Comparison of ENCODE assay signal across 21 cellular contexts in genomic region chr10:28125701-28126100, GRCh38.
DNase-seq lines count a peak whose midpoint lies in the region; ATAC-seq and TF ChIP-seq lines count a peak whose summit lies in the region.
"Had no signal": no experiment of that assay in that cellular context is flagged by ENCODE, and none has a peak within 500 bp of the region (broad histone marks: within the 10 kb centered on the region; RNA-seq: fewer than 3 reads in every experiment).

No MANE protein-coding gene starts in this region.

- peak; percentile 80 for ATAC-seq in left lung
- no peak for ATAC-seq in HG03342 (IDR thresholded peaks at IDR 0.05; ENCODE audit: unreplicated experiment)
- ATAC-seq in GM21723 (IDR thresholded peaks at IDR 0.05; ENCODE audit: unreplicated experiment), result no peak
- ATAC-seq: activated CD8-positive, alpha-beta memory T cell treated with anti-CD3 and anti-CD28 coated beads, Interleukin-2, amount 10 ng/mL, durations not matched to agents 7 days and 5 days; GM23338; mucosa of descending colon; SK-N-SH treated with all-trans-retinoic acid at 6 μM for 48 hours had no signal

- intact Hi-C loops in left lung (cut with DNase I), result no loop called here

- H3K36me3 ChIP-seq in left lung, result peaks cover 0 to 10% of the 10 kb centered on the region in 2 donors
- H3K36me3 ChIP-seq: right atrium auricular region, uterus had no signal

- H3K27me3 ChIP-seq in left lung, result no peaks in the 10 kb centered on the region
- H3K27me3 ChIP-seq: right atrium auricular region, stomach, uterus had no signal

- no peaks in the 10 kb centered on the region for H3K9me3 ChIP-seq in left lung
- H3K9me3 ChIP-seq: mucosa of descending colon, right atrium auricular region, stomach, uterus had no signal

- no peak overlapping the region for H3K4me3 ChIP-seq in cardiac fibroblast (replicated peaks in 1 of 2; ENCODE audit: low read depth in 2 of 2, low read length in 2 of 2)
- no peak overlapping the region for H3K4me3 ChIP-seq in left lung
- H3K4me3 ChIP-seq: GM23338, mucosa of descending colon, right atrium auricular region, stomach, uterus had no signal

- no peak overlapping the region for H3K27ac ChIP-seq in left lung
- H3K27ac ChIP-seq: right atrium auricular region, stomach, uterus had no signal

- DNase-seq in AG09319 (ENCODE audit: extremely low read depth, low read depth) (peak; percentile 36), HS-27A (ENCODE audit: low read depth) (peak; percentile 8), cardiac fibroblast (ENCODE audit: low read depth in 2 of 2) (peak; percentile 28 to 40), left lung (no peak), dermis blood vessel endothelial cell (no peak), NCI-H446 (lab: John Stamatoyannopoulos, UW) (no peak)
- DNase-seq: activated CD8-positive, alpha-beta memory T cell treated with anti-CD3 and anti-CD28 coated beads, Interleukin-2, amount 10 ng/mL, durations not matched to agents 7 days and 5 days; amygdala; cortex of kidney; GDM1; Karpas-422; mucosa of descending colon; NCI-H1105 treated with DMSO at 0.1 percent for 48 hours; NCI-H748 treated with DMSO at 0.1 percent for 48 hours; stomach; uterus had no signal

- peaks cover 4% of the 10 kb centered on the region in 2 donors for H3K4me1 ChIP-seq in left lung
- H3K4me1 ChIP-seq: right atrium auricular region, stomach, uterus had no signal

- TF ChIP-seq CTCF in AG09319 (IDR thresholded peaks at IDR 0.05; ENCODE audit: low read depth, low read length), result no peak
- TF ChIP-seq CTCF in cardiac fibroblast (IDR thresholded peaks at IDR 0.05; ENCODE audit: low read depth, low read length), result no peak
- no peak for TF ChIP-seq CTCF in left lung (IDR thresholded peaks at IDR 0.05)

Comparison
In these comparisons a context has a peak if more than half of its experiments do, and no peak if none do; other contexts are left out.
1. DNase-seq: peak in AG09319 (single experiment), HS-27A (single experiment) and cardiac fibroblast (2 of 2); none in left lung (0 of 2), dermis blood vessel endothelial cell (single experiment) and NCI-H446 (0 of 2).